Comparison of ENCODE assay signal across 8 cellular contexts in the genomic region with DNA sequence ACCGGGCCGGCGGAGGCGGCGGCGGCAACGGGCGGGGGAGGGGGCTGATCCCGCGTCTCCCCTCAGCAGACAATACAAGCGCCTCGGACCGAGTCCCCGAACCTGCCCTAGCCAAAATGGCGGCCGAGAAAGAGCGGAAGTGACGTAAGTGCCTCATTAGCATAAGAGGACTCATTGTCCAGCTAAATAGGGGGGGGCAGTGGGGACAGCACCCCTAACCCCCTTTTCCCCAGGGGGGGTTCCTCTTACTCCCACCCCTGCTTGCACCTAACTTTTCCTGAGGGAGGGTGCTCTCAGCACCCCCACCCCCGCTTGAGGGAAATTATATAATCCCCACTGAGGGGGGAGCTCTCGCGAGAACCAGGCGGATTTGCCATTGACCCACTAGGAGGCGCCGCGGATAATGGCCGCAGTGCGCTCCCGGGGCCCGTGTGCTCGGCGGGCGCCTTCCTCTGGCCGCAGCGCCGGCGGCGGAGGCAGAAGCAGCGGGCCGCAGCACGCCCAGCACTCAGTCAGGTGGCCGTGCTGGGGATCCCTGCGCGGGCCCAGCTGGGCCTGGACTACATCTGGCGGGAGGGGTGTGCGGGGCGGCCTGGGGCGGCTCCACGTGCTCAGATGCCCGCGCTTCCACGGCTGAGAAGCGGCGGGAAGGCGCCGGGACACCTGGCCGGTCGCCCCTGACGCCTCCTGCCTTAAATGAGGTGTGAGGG. TPM values are rescaled to one million over a fixed set of nuclear protein-coding genes. Genes with fewer than 3 reads are reported as not detected.
A peak's percentile ranks its signal among the peaks of the same experiment; 100 is the strongest.
DNase-seq lines count a peak whose midpoint lies in the region; ATAC-seq and TF ChIP-seq lines count a peak whose summit lies in the region.

Gene ADNP (minus strand): TSS at position 132 of the 710 bp plus-strand sequence. CDS start 27,441 bp downstream, outside the sequence.

- H4K20me1 ChIP-seq in H9 (ENCODE audit: control insufficient read depth, insufficient read depth, insufficient read length): no peaks in the 10 kb centered on the region

- H3K27me3 ChIP-seq in H9 (ENCODE audit: insufficient read depth, low read length) (no peaks in the 10 kb centered on the region), MG63 (no peaks in the 10 kb centered on the region)

- H3K27ac ChIP-seq in H9 (ENCODE audit: insufficient read length, low read depth, low read length): peak within 1 kb of the TSS; percentile 73

- no peak within 1 kb of the TSS for H2BK5ac ChIP-seq in H9 (ENCODE audit: insufficient read length, low read length)

- peaks cover 78% of the 10 kb centered on the region for H3K36me3 ChIP-seq in MG63

- peak within 1 kb of the TSS; percentile 93 for H3K4me2 ChIP-seq in H9 (ENCODE audit: insufficient read depth, insufficient read length, low read length)

- H3K4me3 Mint-ChIP-seq in H9 (peak within 1 kb of the TSS; percentile 92 to 95), nephron (peak within 1 kb of the TSS; percentile 91 to 95 (median 94))

- H3K27ac Mint-ChIP-seq in H9 (peak within 1 kb of the TSS; percentile 98 to 100 (median 99)), nephron (peak within 1 kb of the TSS; percentile 100)

- H3K4me1 Mint-ChIP-seq in H9 (peaks cover 28 to 37% of the 10 kb centered on the region in 2 experiments), nephron (peaks cover 31% of the 10 kb centered on the region)

- H3K9me3 ChIP-seq in H9 (ENCODE audit: control insufficient read depth, low read depth, low read length): no peaks in the 10 kb centered on the region
- no peaks in the 10 kb centered on the region for H3K9me3 ChIP-seq in MG63

- peak within 1 kb of the TSS; percentile 96 for H3T11ph ChIP-seq in H9 (ENCODE audit: low read length)

- H3K23ac ChIP-seq in H9 (ENCODE audit: insufficient read length, low read depth, low read length): no peak within 1 kb of the TSS

- TF ChIP-seq CTCF in H9 (conservative IDR thresholded peaks at IDR 0.05) (peak; percentile 68), fibroblast of the aortic adventitia (IDR thresholded peaks at IDR 0.05; ENCODE audit: insufficient read depth, low read length) (peak; percentile 70), nephron (IDR thresholded peaks at IDR 0.05; ENCODE audit: unreplicated experiment in 3 of 3) (peak; percentile 67 to 85 (median 69))

- DNase-seq in G401 (ENCODE audit: low spot score) (peak; percentile 92), H9 (peak; percentile 92), MG63 (peak; percentile 87), SHP77 (lab: John Stamatoyannopoulos, UW) (peak; percentile 81 to 84), fibroblast of the aortic adventitia (ENCODE audit: low read depth) (peak; percentile 92)
- DNase-seq in activated effector memory CD4-positive, alpha-beta T cell treated with Interleukin-2 at 50 U/mL for 16 hours: peak; percentile 81
- peak; percentile 85 for DNase-seq in stimulated activated naive CD8-positive, alpha-beta T cell treated with anti-CD3 and anti-CD28 coated beads, Interleukin-15, Interleukin-2, amounts not matched to agents 100 U/mL and 50 U/mL, for 24 hours

- H3K56ac ChIP-seq in H9 (ENCODE audit: insufficient read length, low read depth, low read length): peak within 1 kb of the TSS; percentile 66

- WGBS in H9 (ENCODE audit: extremely low coverage, insufficient read length, low lambda C conversion rate): no CpG with 5 or more reads among the region's 58 CpGs

- H2AK5ac ChIP-seq in H9 (ENCODE audit: insufficient read length, low read length): peak within 1 kb of the TSS; percentile 67

- peak within 1 kb of the TSS; percentile 68 for H3K4me3 ChIP-seq in MG63
- peak within 1 kb of the TSS; percentile 69 for H3K4me3 ChIP-seq in fibroblast of the aortic adventitia (ENCODE audit: low read depth, low read length)

- peak within 1 kb of the TSS; percentile 100 for H3K18ac ChIP-seq in H9 (ENCODE audit: insufficient read length, low read depth, low read length)

- H2BK15ac ChIP-seq in H9 (ENCODE audit: low read depth, low read length): no peak within 1 kb of the TSS

- no peak within 1 kb of the TSS for H4K91ac ChIP-seq in H9 (ENCODE audit: insufficient read length, low read depth, low read length)

- H3K4ac ChIP-seq in H9 (ENCODE audit: low read depth, low read length): no peak within 1 kb of the TSS; the same call in 1 of the 2 replicates

- H2AFZ ChIP-seq in H9 (ENCODE audit: low read length): no peak within 1 kb of the TSS

- H4K8ac ChIP-seq in H9 (replicated peaks; ENCODE audit: insufficient read length, low read depth, low read length): no peak within 1 kb of the TSS

- H3K14ac ChIP-seq in H9 (ENCODE audit: insufficient read depth, low read length): peak within 1 kb of the TSS; percentile 100

- H4K5ac ChIP-seq in H9 (ENCODE audit: insufficient read length, low read depth, low read length): peak within 1 kb of the TSS; percentile 73

- H3K4me1 ChIP-seq in H9 (ENCODE audit: insufficient read depth, low read length): peaks cover 6% of the 10 kb centered on the region

- H2BK20ac ChIP-seq in H9 (ENCODE audit: low read depth, low read length, poor library complexity, severe bottlenecking): no peak within 1 kb of the TSS

- H2BK12ac ChIP-seq in H9 (ENCODE audit: insufficient read length, low read depth, low read length): peak within 1 kb of the TSS; percentile 90

- H3K27me3 Mint-ChIP-seq in H9 (ENCODE audit: low read depth) (no peaks in the 10 kb centered on the region), nephron (ENCODE audit: low read depth) (no peaks in the 10 kb centered on the region)

- H3K9me3 Mint-ChIP-seq in H9 (peaks cover 0 to 7% of the 10 kb centered on the region in 2 experiments; a peak in 2 of 5 replicates), nephron (no peaks in the 10 kb centered on the region)

- in situ Hi-C loops in G401 (cut with HindIII; ENCODE audit: low sequenced_read_pairs): no loop called here

- peaks cover 28% of the 10 kb centered on the region for H3K79me2 ChIP-seq in H9 (ENCODE audit: insufficient read depth, low read length)

- H3K23me2 ChIP-seq in H9 (ENCODE audit: insufficient read length, low read depth, low read length, poor library complexity, severe bottlenecking): peaks cover 14% of the 10 kb centered on the region

- peak; percentile 68 for ATAC-seq in stimulated activated naive CD8-positive, alpha-beta T cell treated with anti-CD3 and anti-CD28 coated beads, Interleukin-15, Interleukin-2, amounts not matched to agents 100 U/mL and 50 U/mL, for 24 hours

- peaks cover 35 to 81% (median 68%) of the 10 kb centered on the region in 3 experiments for H3K36me3 Mint-ChIP-seq in H9 (ENCODE audit: insufficient read depth in 1 of 3, low read depth in 3 of 3)
- peaks cover 61% of the 10 kb centered on the region for H3K36me3 Mint-ChIP-seq in nephron (ENCODE audit: low read depth)

- peak within 1 kb of the TSS; percentile 100 for H3K9ac ChIP-seq in H9 (ENCODE audit: extremely low read depth, insufficient read length, low read length)

- peak within 1 kb of the TSS; percentile 96 for H2BK120ac ChIP-seq in H9 (ENCODE audit: low read depth, low read length, poor library complexity, severe bottlenecking)

- no peaks in the 10 kb centered on the region for H3K79me1 ChIP-seq in H9 (ENCODE audit: insufficient read depth, low read depth, low read length, poor library complexity, severe bottlenecking)

RNA-seq across cellular contexts. Expression of gene ADNP, which starts in this region (rescaled TPM):
- 11.9 and 16.5 TPM in 2 replicates for total RNA-seq in G401 (2014; rRNA removed; shearing (Covaris generic))
- 143 and 144 TPM in 2 replicates for total RNA-seq in H9 (2021)
- total RNA-seq in MG63 (2014; rRNA removed; shearing (Covaris generic); ENCODE audit: low replicate concordance): 11.6 and 13.8 TPM in 2 replicates
- 31.2 and 35.4 TPM in 2 replicates for total RNA-seq in fibroblast of the aortic adventitia (ENCODE audit: low replicate concordance)

Comparison
In these comparisons a context has a peak if more than half of its experiments do, and no peak if none do; other contexts are left out.
1. Peak in every context shown above with its lines: DNase-seq, ATAC-seq, H3K4me3 ChIP-seq and H3K27ac ChIP-seq.